In the genomic region with DNA sequence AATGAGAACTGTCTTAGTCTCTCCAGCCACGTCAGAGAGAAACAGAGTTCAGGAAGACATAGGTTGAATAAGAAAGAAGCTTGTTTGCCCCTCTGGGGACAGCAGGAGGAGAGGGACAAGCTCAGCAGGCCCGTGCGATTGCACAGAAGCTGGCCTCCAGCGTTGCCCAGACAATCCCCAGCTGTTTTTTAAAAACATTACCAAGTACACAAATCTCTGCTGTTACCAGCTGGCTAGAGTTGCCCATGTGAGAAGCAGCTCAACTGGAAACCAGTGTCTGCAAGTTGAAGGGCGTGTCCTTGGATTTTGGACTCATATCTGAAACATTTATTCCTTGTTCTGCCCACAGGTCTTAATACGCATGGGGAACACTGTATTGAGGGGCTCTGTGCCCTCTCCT, we compare ENCODE assay signal across 13 cellular contexts.
DNase-seq lines count a peak whose midpoint lies in the region; ATAC-seq, FAIRE-seq and TF ChIP-seq lines count a peak whose summit lies in the region.
"Had no signal": no experiment of that assay in that cellular context is flagged by ENCODE, and none has a peak within 500 bp of the region (broad histone marks: within the 10 kb centered on the region; RNA-seq: fewer than 3 reads in every experiment).

No MANE protein-coding gene starts in this region.

- DNase-seq in AG08396 (ENCODE audit: low spot score) (peak; percentile 17), myocyte (ENCODE audit: low read depth) (peak; percentile 30), D721Med (ENCODE audit: insufficient read length, low spot score) (no peak)
- no peak for DNase-seq in CD8-positive, alpha-beta T cell
- DNase-seq in activated T-helper 1 cell treated with anti-CD3 and anti-CD28 coated beads, Interleukin-12 subunit alpha, Interleukin-12 subunit beta, Interleukin-2, Interleukin-4 antibody, amounts not matched to agents 30 ng/mL and 10 ng/mL and 1 ng/mL, durations not matched to agents 14 hours and 24 hours and 36 hours (ENCODE audit: low spot score): no peak
- DNase-seq: COR-L47; MG63; stimulated activated CD4-positive, alpha-beta T cell treated with anti-CD3 and anti-CD28 coated beads, Interleukin-4, amount 100 ng/mL, for 1 hour; substantia nigra had no signal

- H3K9me3 Mint-ChIP-seq in CD8-positive, alpha-beta T cell: peaks cover 8% of the 10 kb centered on the region
- H3K9me3 Mint-ChIP-seq in activated T-helper 1 cell treated with anti-CD3 and anti-CD28 coated beads, Interleukin-12 subunit alpha, Interleukin-12 subunit beta, Interleukin-2, Interleukin-4 antibody, amounts not matched to agents 30 ng/mL and 10 ng/mL and 1 ng/mL, durations not matched to agents 14 hours and 24 hours and 36 hours: no peaks in the 10 kb centered on the region

- no peak for TF ChIP-seq CTCF in CD8-positive, alpha-beta T cell (IDR thresholded peaks at IDR 0.05)
- no peak for TF ChIP-seq CTCF in D721Med (IDR thresholded peaks at IDR 0.05; ENCODE audit: insufficient read depth, missing control alignments)

- intact Hi-C loops in CD8-positive, alpha-beta T cell (cut with DNase I, micrococcal nuclease): loop anchor here (1.0 to 5.0 kb wide), 7 partner anchors 19 to 357 kb away; partner anchors contain the start of genes EFCAB11 (in 1 of the 2), FOXN3 (in 1 of the 2) and TDP1 (in 1 of the 2)
- intact Hi-C loops in activated T-helper 1 cell treated with anti-CD3 and anti-CD28 coated beads, Interleukin-12 subunit alpha, Interleukin-12 subunit beta, Interleukin-2, Interleukin-4 antibody, amounts not matched to agents 30 ng/mL and 10 ng/mL and 1 ng/mL, durations not matched to agents 14 hours and 24 hours and 36 hours (cut with micrococcal nuclease): loop anchor here (1.0 to 5.0 kb wide), 6 partner anchors 15 to 293 kb away; no protein-coding TSS in a partner anchor

- no peak for FAIRE-seq in D721Med (lab: Jason Lieb, UNC)
- FAIRE-seq: islet of Langerhans had no signal

- H3K27ac ChIP-seq in CD8-positive, alpha-beta T cell (ENCODE audit: low read depth, low read length): peak overlapping the region; percentile 70

- POLR2A ChIA-PET in CD8-positive, alpha-beta T cell (lab: Charles Lee): interaction anchor here (1.0 to 2.6 kb wide), 6 partner anchors 11 to 212 kb away, joined by 3 to 23 read pairs (median 8); no protein-coding TSS in a partner anchor

- no peak overlapping the region for H3K4me3 ChIP-seq in CD8-positive, alpha-beta T cell (ENCODE audit: low read depth, low read length)
- H3K4me3 ChIP-seq: MG63 had no signal

- ATAC-seq in CD8-positive, alpha-beta T cell: no peak
- ATAC-seq in HG02970 (IDR thresholded peaks at IDR 0.05; ENCODE audit: low FRiP score, unreplicated experiment) (no peak), HG03135 (IDR thresholded peaks at IDR 0.05; ENCODE audit: unreplicated experiment) (no peak), GM19452 (IDR thresholded peaks at IDR 0.05; ENCODE audit: unreplicated experiment) (no peak)

- peak overlapping the region; percentile 32 for H3K4me3 Mint-ChIP-seq in CD8-positive, alpha-beta T cell
- peak overlapping the region; percentile 12 for H3K4me3 Mint-ChIP-seq in activated T-helper 1 cell treated with anti-CD3 and anti-CD28 coated beads, Interleukin-12 subunit alpha, Interleukin-12 subunit beta, Interleukin-2, Interleukin-4 antibody, amounts not matched to agents 30 ng/mL and 10 ng/mL and 1 ng/mL, durations not matched to agents 14 hours and 24 hours and 36 hours

- H3K27me3 Mint-ChIP-seq in CD8-positive, alpha-beta T cell (ENCODE audit: low read depth): no peaks in the 10 kb centered on the region
- H3K27me3 Mint-ChIP-seq in activated T-helper 1 cell treated with anti-CD3 and anti-CD28 coated beads, Interleukin-12 subunit alpha, Interleukin-12 subunit beta, Interleukin-2, Interleukin-4 antibody, amounts not matched to agents 30 ng/mL and 10 ng/mL and 1 ng/mL, durations not matched to agents 14 hours and 24 hours and 36 hours (ENCODE audit: insufficient read depth): no peaks in the 10 kb centered on the region

- no peaks in the 10 kb centered on the region for H3K36me3 Mint-ChIP-seq in CD8-positive, alpha-beta T cell
- peaks cover 6% of the 10 kb centered on the region for H3K36me3 Mint-ChIP-seq in activated T-helper 1 cell treated with anti-CD3 and anti-CD28 coated beads, Interleukin-12 subunit alpha, Interleukin-12 subunit beta, Interleukin-2, Interleukin-4 antibody, amounts not matched to agents 30 ng/mL and 10 ng/mL and 1 ng/mL, durations not matched to agents 14 hours and 24 hours and 36 hours (ENCODE audit: low read depth)

- no peaks in the 10 kb centered on the region for H3K36me3 ChIP-seq in CD8-positive, alpha-beta T cell (ENCODE audit: insufficient read depth, low read length)
- H3K36me3 ChIP-seq: MG63 had no signal

- CTCF ChIA-PET in CD8-positive, alpha-beta T cell (lab: Charles Lee): interaction anchor here (0.6 to 3.6 kb wide), 11 partner anchors 10 to 291 kb away, joined by 3 to 31 read pairs (median 4); no protein-coding TSS in a partner anchor

- H3K27me3 ChIP-seq in CD8-positive, alpha-beta T cell (ENCODE audit: insufficient read depth, low read length): no peaks in the 10 kb centered on the region
- H3K27me3 ChIP-seq: MG63 had no signal

- no peaks in the 10 kb centered on the region for H3K9me3 ChIP-seq in CD8-positive, alpha-beta T cell (ENCODE audit: low read length)
- H3K9me3 ChIP-seq: MG63 had no signal

- peaks cover 93% of the 10 kb centered on the region for H3K4me1 ChIP-seq in CD8-positive, alpha-beta T cell (ENCODE audit: insufficient read depth, low read length)

- peaks cover 89% of the 10 kb centered on the region for H3K4me1 Mint-ChIP-seq in CD8-positive, alpha-beta T cell (ENCODE audit: low read depth)
- peaks cover 70% of the 10 kb centered on the region for H3K4me1 Mint-ChIP-seq in activated T-helper 1 cell treated with anti-CD3 and anti-CD28 coated beads, Interleukin-12 subunit alpha, Interleukin-12 subunit beta, Interleukin-2, Interleukin-4 antibody, amounts not matched to agents 30 ng/mL and 10 ng/mL and 1 ng/mL, durations not matched to agents 14 hours and 24 hours and 36 hours (ENCODE audit: low read depth)

- peak overlapping the region; percentile 97 for H3K27ac Mint-ChIP-seq in CD8-positive, alpha-beta T cell
- H3K27ac Mint-ChIP-seq in activated T-helper 1 cell treated with anti-CD3 and anti-CD28 coated beads, Interleukin-12 subunit alpha, Interleukin-12 subunit beta, Interleukin-2, Interleukin-4 antibody, amounts not matched to agents 30 ng/mL and 10 ng/mL and 1 ng/mL, durations not matched to agents 14 hours and 24 hours and 36 hours: peak overlapping the region; percentile 57

Comparison
In these comparisons a context has a peak if more than half of its experiments do, and no peak if none do; other contexts are left out.
1. DNase-seq: peak in AG08396 (single experiment) and myocyte (single experiment); none in CD8-positive, alpha-beta T cell (0 of 7), activated T-helper 1 cell treated with anti-CD3 and anti-CD28 coated beads, Interleukin-12 subunit alpha, Interleukin-12 subunit beta, Interleukin-2, Interleukin-4 antibody, amounts not matched to agents 30 ng/mL and 10 ng/mL and 1 ng/mL, durations not matched to agents 14 hours and 24 hours and 36 hours (single experiment) and D721Med (single experiment).